9 cellular contexts compared by ENCODE assay signal in genomic region chr17:82384730-82385429, GRCh38. TPM values are rescaled to one million over a fixed set of nuclear protein-coding genes. Genes with fewer than 3 reads are reported as not detected.
DNase-seq lines count a peak whose midpoint lies in the region; ATAC-seq lines count a peak whose summit lies in the region.
"Had no signal": no experiment of that assay in that cellular context is flagged by ENCODE, and none has a peak within 500 bp of the region (broad histone marks: within the 10 kb centered on the region; RNA-seq: fewer than 3 reads in every experiment).

No MANE protein-coding gene starts in this region.

- H3K9me3 ChIP-seq in effector memory CD4-positive, alpha-beta T cell (ENCODE audit: control insufficient read depth, low read length), result no peaks in the 10 kb centered on the region

- peaks cover 6% of the 10 kb centered on the region for H3K4me1 ChIP-seq in effector memory CD4-positive, alpha-beta T cell (ENCODE audit: control insufficient read depth, insufficient read depth, low read length, poor library complexity, severe bottlenecking)

- intact Hi-C loops in left colon (cut with DNase I, micrococcal nuclease), result no loop called here

- no peaks in the 10 kb centered on the region for H3K36me3 ChIP-seq in effector memory CD4-positive, alpha-beta T cell (ENCODE audit: control insufficient read depth, insufficient read depth, low read length)

- no peak overlapping the region for H3K27ac ChIP-seq in effector memory CD4-positive, alpha-beta T cell (ENCODE audit: insufficient read depth, low read length, poor library complexity, severe bottlenecking)

- no peak overlapping the region for H3K4me3 ChIP-seq in effector memory CD4-positive, alpha-beta T cell (ENCODE audit: insufficient read depth, low read depth, low read length, poor library complexity, severe bottlenecking)

- DNase-seq in AG20443 (ENCODE audit: low spot score), result peak; percentile 92
- peak; percentile 12 for DNase-seq in LoVo (ENCODE audit: low spot score)
- DNase-seq in SW480 (ENCODE audit: low spot score), result peak; percentile 80
- DNase-seq in left colon, result peak in 1 of 2 donors; percentile 61
- DNase-seq in effector memory CD4-positive, alpha-beta T cell, result no peak
- no peak for DNase-seq in GDM1 (lab: John Stamatoyannopoulos, UW)
- no peak for DNase-seq in nucleus accumbens (lab: John Stamatoyannopoulos, UW)
- DNase-seq: activated CD4-positive, CD25-positive, alpha-beta regulatory T cell had no signal

- ATAC-seq in left colon, result peak; percentile 85
- ATAC-seq in GM18867 (IDR thresholded peaks at IDR 0.05; ENCODE audit: unreplicated experiment), result no peak

- H3K27me3 ChIP-seq in effector memory CD4-positive, alpha-beta T cell (replicated peaks; ENCODE audit: control insufficient read depth, insufficient read depth, low read length, poor library complexity, severe bottlenecking), result peaks cover 6% of the 10 kb centered on the region

RNA-seq across cellular contexts. Expression of gene UTS2R, which starts 13.3 kb away (rescaled TPM):
- total RNA-seq in left colon, result not detected

RNA-seq across cellular contexts. Expression of gene TEX19, which starts 25.8 kb away (rescaled TPM):
- total RNA-seq in left colon, result not detected

RNA-seq across cellular contexts. Expression of gene HEXD, which starts 33.3 kb away (rescaled TPM):
- total RNA-seq in left colon, result 10 to 100 TPM; 27.7 to 32.0 TPM

RNA-seq across cellular contexts. Expression of gene OGFOD3, which starts 33.5 kb away (rescaled TPM):
- total RNA-seq in left colon, result 10 to 100 TPM; 28.8 to 31.1 TPM

RNA-seq across cellular contexts. Expression of gene SECTM1, which starts 51.3 kb away (rescaled TPM):
- 100 to 1,000 TPM in 1 of 2 donors, 10 to 100 TPM in 1; 78.5 to 127 TPM for total RNA-seq in left colon

Comparison
In these comparisons a context has a peak if more than half of its experiments do, and no peak if none do; other contexts are left out.
1. DNase-seq: peak in AG20443 (single experiment), LoVo (single experiment) and SW480 (single experiment); none in effector memory CD4-positive, alpha-beta T cell (0 of 3), GDM1 (single experiment) and nucleus accumbens (0 of 56).